In genomic region chr11:57471496-57471895, GRCh38 we compare ENCODE assay signal across 2 cellular contexts.
TF ChIP-seq lines count a peak whose summit lies in the region.

No MANE protein-coding gene starts in this region.

TF ChIP-seq in liver, 16 proteins besides CTCF, POLR2A, EP300 and RAD21:
- TF ChIP-seq FOXA2 (IDR thresholded peaks at IDR 0.05): peak; percentile 16
- no peak for TF ChIP-seq RXRA (IDR thresholded peaks at IDR 0.05)

TF ChIP-seq in HepG2, 621 proteins besides CTCF, POLR2A, EP300 and RAD21:
- TF ChIP-seq ZNF556 (CRISPR knock-in tag; IDR thresholded peaks at IDR 0.05; ENCODE audit: borderline replicate concordance) (no peak), STAT5B (CRISPR knock-in tag; IDR thresholded peaks at IDR 0.05) (no peak), DNMT3B (CRISPR knock-in tag; conservative IDR thresholded peaks at IDR 0.05) (no peak), ZNF430 (CRISPR knock-in tag; IDR thresholded peaks at IDR 0.05) (no peak), PCBP1 (IDR thresholded peaks at IDR 0.05; ENCODE audit: borderline replicate concordance, low read depth, low read length) (no peak), KAT7 (CRISPR knock-in tag; IDR thresholded peaks at IDR 0.05; ENCODE audit: borderline replicate concordance) (no peak), KLF13 (CRISPR knock-in tag; IDR thresholded peaks at IDR 0.05) (no peak), ZNF841 (CRISPR knock-in tag; IDR thresholded peaks at IDR 0.05; ENCODE audit: borderline replicate concordance) (no peak)
